Comparison of ENCODE assay signal across 2 cellular contexts in genomic region chr15:65903296-65904073, GRCh38.
TF ChIP-seq lines count a peak whose summit lies in the region.

No MANE protein-coding gene starts in this region.

TF ChIP-seq in IMR-90, 13 proteins besides CTCF, POLR2A, EP300 and RAD21:
- TF ChIP-seq CHD1 (IDR thresholded peaks at IDR 0.05; ENCODE audit: low read depth, low read length) (no peak), MAFK (IDR thresholded peaks at IDR 0.05; ENCODE audit: low read depth, low read length) (no peak), NFE2L2 (IDR thresholded peaks at IDR 0.05; ENCODE audit: low read depth, low read length) (no peak), FOS (IDR thresholded peaks at IDR 0.05; ENCODE audit: low read depth, low read length) (no peak), MAZ (IDR thresholded peaks at IDR 0.05; ENCODE audit: borderline replicate concordance, low read depth, low read length) (no peak), RFX5 (IDR thresholded peaks at IDR 0.05; ENCODE audit: low read depth, low read length) (no peak), RCOR1 (IDR thresholded peaks at IDR 0.05; ENCODE audit: insufficient replicate concordance, low read length) (no peak), CEBPB (IDR thresholded peaks at IDR 0.05; ENCODE audit: low read depth, low read length) (no peak), ELK1 (IDR thresholded peaks at IDR 0.05; ENCODE audit: borderline replicate concordance, low read depth, low read length) (no peak)
- TF ChIP-seq, protein P1, sequence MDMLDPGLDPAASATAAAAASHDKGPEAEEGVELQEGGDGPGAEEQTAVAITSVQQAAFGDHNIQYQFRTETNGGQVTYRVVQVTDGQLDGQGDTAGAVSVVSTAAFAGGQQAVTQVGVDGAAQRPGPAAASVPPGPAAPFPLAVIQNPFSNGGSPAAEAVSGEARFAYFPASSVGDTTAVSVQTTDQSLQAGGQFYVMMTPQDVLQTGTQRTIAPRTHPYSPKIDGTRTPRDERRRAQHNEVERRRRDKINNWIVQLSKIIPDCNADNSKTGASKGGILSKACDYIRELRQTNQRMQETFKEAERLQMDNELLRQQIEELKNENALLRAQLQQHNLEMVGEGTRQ (IDR thresholded peaks at IDR 0.05; ENCODE audit: low read depth, low read length) = no peak

TF ChIP-seq in K562, 482 proteins besides CTCF, POLR2A, EP300 and RAD21:
- TF ChIP-seq, protein P2, sequence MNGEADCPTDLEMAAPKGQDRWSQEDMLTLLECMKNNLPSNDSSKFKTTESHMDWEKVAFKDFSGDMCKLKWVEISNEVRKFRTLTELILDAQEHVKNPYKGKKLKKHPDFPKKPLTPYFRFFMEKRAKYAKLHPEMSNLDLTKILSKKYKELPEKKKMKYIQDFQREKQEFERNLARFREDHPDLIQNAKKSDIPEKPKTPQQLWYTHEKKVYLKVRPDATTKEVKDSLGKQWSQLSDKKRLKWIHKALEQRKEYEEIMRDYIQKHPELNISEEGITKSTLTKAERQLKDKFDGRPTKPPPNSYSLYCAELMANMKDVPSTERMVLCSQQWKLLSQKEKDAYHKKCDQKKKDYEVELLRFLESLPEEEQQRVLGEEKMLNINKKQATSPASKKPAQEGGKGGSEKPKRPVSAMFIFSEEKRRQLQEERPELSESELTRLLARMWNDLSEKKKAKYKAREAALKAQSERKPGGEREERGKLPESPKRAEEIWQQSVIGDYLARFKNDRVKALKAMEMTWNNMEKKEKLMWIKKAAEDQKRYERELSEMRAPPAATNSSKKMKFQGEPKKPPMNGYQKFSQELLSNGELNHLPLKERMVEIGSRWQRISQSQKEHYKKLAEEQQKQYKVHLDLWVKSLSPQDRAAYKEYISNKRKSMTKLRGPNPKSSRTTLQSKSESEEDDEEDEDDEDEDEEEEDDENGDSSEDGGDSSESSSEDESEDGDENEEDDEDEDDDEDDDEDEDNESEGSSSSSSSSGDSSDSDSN (IDR thresholded peaks at IDR 0.05; ENCODE audit: borderline replicate concordance in 1 of 2, low read depth in 2 of 2, low read length in 2 of 2) = 0 out of 4 replicates have a peak, but pooled peaks of 1 of the 2 experiments have one; percentile 28
- TF ChIP-seq ZNF449 (CRISPR knock-in tag; IDR thresholded peaks at IDR 0.05) (no peak), SNIP1 (IDR thresholded peaks at IDR 0.05; ENCODE audit: low read depth) (no peak), ZNF766 (CRISPR knock-in tag; conservative IDR thresholded peaks at IDR 0.05) (no peak), PPARD (CRISPR knock-in tag; IDR thresholded peaks at IDR 0.05) (no peak), GATAD2A (IDR thresholded peaks at IDR 0.05) (no peak), ATF3 (IDR thresholded peaks at IDR 0.05) (no peak), ATF3 (CRISPR knock-in tag; conservative IDR thresholded peaks at IDR 0.05) (no peak), ZNF668 (CRISPR knock-in tag; IDR thresholded peaks at IDR 0.05) (no peak)
